17 cellular contexts compared by ENCODE assay signal in the genomic region with DNA sequence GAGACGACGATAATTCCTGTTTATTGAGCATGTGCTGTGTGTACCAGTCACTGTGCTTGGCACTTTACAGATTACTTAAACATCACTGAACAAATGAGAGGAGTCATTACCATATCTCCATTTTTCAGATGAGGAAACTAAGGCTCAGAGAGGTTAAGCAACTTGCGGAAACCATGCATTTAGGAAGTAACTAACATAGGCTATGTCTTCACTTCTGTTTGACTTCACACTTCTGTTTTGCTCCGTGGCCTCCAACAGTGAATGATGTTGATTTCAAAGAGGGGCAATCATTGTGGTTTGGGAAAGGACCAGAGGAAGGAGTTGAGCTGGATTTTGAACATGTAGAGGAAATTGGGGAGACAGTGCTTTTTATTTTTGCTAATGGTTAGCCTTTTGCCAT. TPM values are rescaled to one million over a fixed set of nuclear protein-coding genes. Genes with fewer than 3 reads are reported as not detected.
DNase-seq lines count a peak whose midpoint lies in the region; ATAC-seq and TF ChIP-seq lines count a peak whose summit lies in the region.
"Had no signal": no experiment of that assay in that cellular context is flagged by ENCODE, and none has a peak within 500 bp of the region (broad histone marks: within the 10 kb centered on the region; RNA-seq: fewer than 3 reads in every experiment).

No MANE protein-coding gene starts in this region.

- H3K27me3 ChIP-seq in left lung: no peaks in the 10 kb centered on the region
- H3K27me3 ChIP-seq: BLaER1 had no signal

- H3K4me1 ChIP-seq in left lung: peaks cover 0 to 30% of the 10 kb centered on the region in 2 donors
- H3K4me1 ChIP-seq: A549 had no signal

- ATAC-seq in left ventricle myocardium superior (peak; percentile 20), Right ventricle myocardium inferior (no peak), left lung (peak; percentile 27), GM21786 (IDR thresholded peaks at IDR 0.05; ENCODE audit: unreplicated experiment) (no peak)
- ATAC-seq: A549, K562, T-cell had no signal

- TF ChIP-seq CTCF in left lung (IDR thresholded peaks at IDR 0.05): no peak

- peak overlapping the region in 1 of 2 donors; percentile 70 for H3K27ac ChIP-seq in left lung
- H3K27ac ChIP-seq: A549, BLaER1 had no signal

- DNase-seq in left ventricle myocardium superior (no peak), Right ventricle myocardium inferior (ENCODE audit: missing footprints) (no peak), MV-4-11 (lab: John Stamatoyannopoulos, UW) (peak; percentile 43), left lung (no peak), putamen (ENCODE audit: low spot score) (no peak), DMS53 treated with DMSO at 0.1 percent for 48 hours (lab: John Stamatoyannopoulos, UW; ENCODE audit: unreplicated experiment) (no peak)
- DNase-seq: GDM1, GOT3, NCI-H1436, NCI-H1930, NCI-H345, NCI-H524 treated with DMSO at 0.1 percent for 48 hours, T-cell had no signal

- no peaks in the 10 kb centered on the region for H3K36me3 ChIP-seq in left lung

- no peaks in the 10 kb centered on the region for H3K9me3 ChIP-seq in left lung
- H3K9me3 ChIP-seq: A549 had no signal

- intact Hi-C loops in left ventricle myocardium superior (cut with micrococcal nuclease): no loop called here
- intact Hi-C loops in Right ventricle myocardium inferior (cut with DNase I): no loop called here
- intact Hi-C loops in left lung (cut with DNase I): no loop called here

- H3K4me3 ChIP-seq in left lung: no peak overlapping the region
- H3K4me3 ChIP-seq: A549, BLaER1, K562 had no signal

RNA-seq across cellular contexts. Expression of a gene that starts 16.7 kb away (rescaled TPM):
- 3.5 TPM for total RNA-seq in left ventricle myocardium superior
- total RNA-seq in Right ventricle myocardium inferior: 3.2 TPM
- total RNA-seq in left lung: 10 to 100 TPM; 10.8 to 17.0 TPM

Comparison
In these comparisons a context has a peak if more than half of its experiments do, and no peak if none do; other contexts are left out.
1. ATAC-seq: peak in left ventricle myocardium superior (single experiment) and left lung (single experiment); none in Right ventricle myocardium inferior (single experiment) and GM21786 (single experiment).